Comparison of ENCODE assay signal across 10 cellular contexts in genomic region chr9:79026311-79026710, GRCh38.
A peak's percentile ranks its signal among the peaks of the same experiment; 100 is the strongest.
DNase-seq lines count a peak whose midpoint lies in the region; ATAC-seq and TF ChIP-seq lines count a peak whose summit lies in the region.
"Had no signal": no experiment of that assay in that cellular context is flagged by ENCODE, and none has a peak within 500 bp of the region (broad histone marks: within the 10 kb centered on the region; RNA-seq: fewer than 3 reads in every experiment).

No MANE protein-coding gene starts in this region.

- no peak overlapping the region for H3K27ac ChIP-seq in CD4-positive, alpha-beta memory T cell (ENCODE audit: low read depth, low read length)
- H3K27ac ChIP-seq in gastrocnemius medialis = no peak overlapping the region
- H3K27ac ChIP-seq: PC-9 had no signal

- no peak for TF ChIP-seq POLR2A in gastrocnemius medialis (IDR thresholded peaks at IDR 0.05)

- no peak overlapping the region for H3K4me3 ChIP-seq in CD4-positive, alpha-beta memory T cell (ENCODE audit: low read length in 2 of 2)
- no peak overlapping the region for H3K4me3 ChIP-seq in gastrocnemius medialis
- H3K4me3 ChIP-seq: PC-9 had no signal

- intact Hi-C loops in CD4-positive, alpha-beta memory T cell (cut with micrococcal nuclease) = no loop called here
- intact Hi-C loops in head of caudate nucleus (cut with DNase I) (no loop called here), gastrocnemius medialis (cut with DNase I; ENCODE audit: low total_unique reads) (no loop called here)

- H3K4me1 Mint-ChIP-seq in CD4-positive, alpha-beta memory T cell = peaks cover 0 to 2% (median 0%) of the 10 kb centered on the region in 4 donors

- H3K36me3 ChIP-seq in CD4-positive, alpha-beta memory T cell (ENCODE audit: insufficient read depth, low read length) = no peaks in the 10 kb centered on the region
- no peaks in the 10 kb centered on the region for H3K36me3 ChIP-seq in gastrocnemius medialis

- POLR2A ChIA-PET in CD4-positive, alpha-beta memory T cell (lab: Charles Lee; ENCODE audit: partially characterized antibody) = no interaction called here

- no peaks in the 10 kb centered on the region for H3K9me3 ChIP-seq in CD4-positive, alpha-beta memory T cell (ENCODE audit: control insufficient read depth in 1 of 2, low read length in 2 of 2)
- no peaks in the 10 kb centered on the region for H3K9me3 ChIP-seq in gastrocnemius medialis

- ATAC-seq in GM18517 (IDR thresholded peaks at IDR 0.05; ENCODE audit: unreplicated experiment) = peak; percentile 81
- peak; percentile 94 for ATAC-seq in HG02759 (IDR thresholded peaks at IDR 0.05; ENCODE audit: unreplicated experiment)
- ATAC-seq in gastrocnemius medialis = no peak

- H3K27ac Mint-ChIP-seq in CD4-positive, alpha-beta memory T cell = no peak overlapping the region
- H3K27ac Mint-ChIP-seq: activated naive CD4-positive, alpha-beta T cell treated with anti-CD3 and anti-CD28 coated beads for 36 hours had no signal

- no peaks in the 10 kb centered on the region for H3K27me3 Mint-ChIP-seq in CD4-positive, alpha-beta memory T cell

- CTCF ChIA-PET in CD4-positive, alpha-beta memory T cell (lab: Charles Lee; ENCODE audit: partially characterized antibody) = no interaction called here

- no peaks in the 10 kb centered on the region for H3K27me3 ChIP-seq in CD4-positive, alpha-beta memory T cell (ENCODE audit: insufficient read depth, low read length)
- H3K27me3 ChIP-seq in gastrocnemius medialis = no peaks in the 10 kb centered on the region

- in situ Hi-C loops in gastrocnemius medialis (cut with MboI; ENCODE audit: low sequenced_read_pairs in 4 of 4) = no loop called here

- no peak overlapping the region for H3K4me3 Mint-ChIP-seq in CD4-positive, alpha-beta memory T cell
- H3K4me3 Mint-ChIP-seq: activated naive CD4-positive, alpha-beta T cell treated with anti-CD3 and anti-CD28 coated beads for 36 hours had no signal

- no peaks in the 10 kb centered on the region for H3K4me1 ChIP-seq in CD4-positive, alpha-beta memory T cell (ENCODE audit: insufficient read depth, low read length)
- no peaks in the 10 kb centered on the region for H3K4me1 ChIP-seq in gastrocnemius medialis

- H3K36me3 Mint-ChIP-seq in CD4-positive, alpha-beta memory T cell = no peaks in the 10 kb centered on the region

- no peak for TF ChIP-seq CTCF in gastrocnemius medialis (IDR thresholded peaks at IDR 0.05 in 4 of 5, conservative IDR thresholded peaks at IDR 0.05 in 1 of 5)

- H3K9me3 Mint-ChIP-seq in CD4-positive, alpha-beta memory T cell = no peaks in the 10 kb centered on the region
- H3K9me3 Mint-ChIP-seq: activated naive CD4-positive, alpha-beta T cell treated with anti-CD3 and anti-CD28 coated beads for 36 hours had no signal

- peak; percentile 44 for DNase-seq in NCI-H2107 (lab: John Stamatoyannopoulos, UW)
- DNase-seq in islet precursor cell = peak; percentile 57
- DNase-seq in CD4-positive, alpha-beta memory T cell = no peak
- DNase-seq in head of caudate nucleus = no peak
- no peak for DNase-seq in gastrocnemius medialis
- DNase-seq in activated effector memory CD4-positive, alpha-beta T cell treated with Interleukin-2 at 50 U/mL for 16 hours = no peak
- DNase-seq: activated naive CD4-positive, alpha-beta T cell treated with anti-CD3 and anti-CD28 coated beads for 36 hours had no signal

Comparison
In these comparisons a context has a peak if more than half of its experiments do, and no peak if none do; other contexts are left out.
1. ATAC-seq: peak in GM18517 (single experiment) and HG02759 (single experiment); none in gastrocnemius medialis (0 of 2).
2. DNase-seq: peak in NCI-H2107 (single experiment) and islet precursor cell (single experiment); none in CD4-positive, alpha-beta memory T cell (0 of 5), head of caudate nucleus (0 of 42), gastrocnemius medialis (0 of 2) and activated effector memory CD4-positive, alpha-beta T cell treated with Interleukin-2 at 50 U/mL for 16 hours (single experiment).